9 cellular contexts compared by ENCODE assay signal in genomic region chr19:51131780-51132680, GRCh38. TPM values are rescaled to one million over a fixed set of nuclear protein-coding genes. Genes with fewer than 3 reads are reported as not detected.
DNase-seq lines count a peak whose midpoint lies in the region; ATAC-seq lines count a peak whose summit lies in the region.
"Had no signal": no experiment of that assay in that cellular context is flagged by ENCODE, and none has a peak within 500 bp of the region (broad histone marks: within the 10 kb centered on the region; RNA-seq: fewer than 3 reads in every experiment).

No MANE protein-coding gene starts in this region.

- peak; percentile 90 for ATAC-seq in central memory CD8-positive, alpha-beta T cell (replicated peaks; ENCODE audit: extremely low read depth, poor library complexity, severe bottlenecking)
- ATAC-seq in HG02852 (IDR thresholded peaks at IDR 0.05; ENCODE audit: unreplicated experiment) (no peak), HG03354 (IDR thresholded peaks at IDR 0.05; ENCODE audit: poor library complexity, severe bottlenecking, unreplicated experiment) (no peak)

- H3K36me3 Mint-ChIP-seq in central memory CD8-positive, alpha-beta T cell (ENCODE audit: insufficient read depth), result peaks cover under 1% of the 10 kb centered on the region

- peak; percentile 79 for DNase-seq in DMS79 treated with DMSO at 0.1 percent for 48 hours (lab: John Stamatoyannopoulos, UW)
- peak; percentile 35 for DNase-seq in NCI-H2227 treated with DMSO at 0.1 percent for 48 hours (lab: John Stamatoyannopoulos, UW)
- DNase-seq in central memory CD8-positive, alpha-beta T cell (ENCODE audit: low spot score in 2 of 2), result peak in 1 of 2 donors; percentile 25
- DNase-seq in myocyte (ENCODE audit: low read depth), result peak; percentile 58
- DNase-seq in NCI-H526 (lab: John Stamatoyannopoulos, UW), result no peak
- DNase-seq in NCI-H1436 treated with DMSO at 0.1 percent for 48 hours (lab: John Stamatoyannopoulos, UW), result no peak

- peaks cover 79% of the 10 kb centered on the region for H3K4me1 Mint-ChIP-seq in central memory CD8-positive, alpha-beta T cell

- H3K4me3 Mint-ChIP-seq in central memory CD8-positive, alpha-beta T cell, result peak overlapping the region; percentile 80

- H3K27me3 Mint-ChIP-seq in central memory CD8-positive, alpha-beta T cell, result no peaks in the 10 kb centered on the region

- peak overlapping the region; percentile 62 for H3K27ac Mint-ChIP-seq in central memory CD8-positive, alpha-beta T cell (ENCODE audit: low read depth)

- peaks cover 5% of the 10 kb centered on the region for H3K9me3 Mint-ChIP-seq in central memory CD8-positive, alpha-beta T cell

RNA-seq across cellular contexts. Expression of gene SIGLEC9, which starts 7.3 kb away (rescaled TPM):
- not detected in 2 replicates for total RNA-seq in myocyte
- not detected for polyA plus RNA-seq in myocyte (2012)

RNA-seq across cellular contexts. Expression of gene SIGLEC7, which starts 10.1 kb away (rescaled TPM):
- not detected in 2 replicates for total RNA-seq in myocyte
- polyA plus RNA-seq in myocyte (2012), result not detected

RNA-seq across cellular contexts. Expression of gene CTU1, which starts 23.8 kb away (rescaled TPM):
- total RNA-seq in myocyte, result 16.2 and 17.8 TPM in 2 replicates
- polyA plus RNA-seq in myocyte (2012), result 4.6 TPM

RNA-seq across cellular contexts. Expression of gene KLK14, which starts 49.3 kb away (rescaled TPM):
- not detected in 2 replicates for total RNA-seq in myocyte
- polyA plus RNA-seq in myocyte (2012), result 0.21 TPM
- total RNA-seq: dermis microvascular lymphatic vessel endothelial cell had no signal

Comparison
In these comparisons a context has a peak if more than half of its experiments do, and no peak if none do; other contexts are left out.
1. DNase-seq: peak in DMS79 treated with DMSO at 0.1 percent for 48 hours (single experiment), NCI-H2227 treated with DMSO at 0.1 percent for 48 hours (single experiment) and myocyte (single experiment); none in NCI-H526 (0 of 2) and NCI-H1436 treated with DMSO at 0.1 percent for 48 hours (single experiment).